In genomic region chr2:174903243-174903513, GRCh38 we compare ENCODE assay signal across 22 cellular contexts.
A peak's percentile ranks its signal among the peaks of the same experiment; 100 is the strongest.
DNase-seq lines count a peak whose midpoint lies in the region; ATAC-seq and TF ChIP-seq lines count a peak whose summit lies in the region.
"Had no signal": no experiment of that assay in that cellular context is flagged by ENCODE, and none has a peak within 500 bp of the region (broad histone marks: within the 10 kb centered on the region; RNA-seq: fewer than 3 reads in every experiment).

No MANE protein-coding gene starts in this region.

- H3K27ac ChIP-seq in CD4-positive, alpha-beta memory T cell (ENCODE audit: low read depth, low read length) = no peak overlapping the region
- H3K27ac ChIP-seq: body of pancreas, left ventricle myocardium inferior had no signal

- peak overlapping the region in 6 of 7 donors; percentile 63 to 92 (median 75) for H3K27ac Mint-ChIP-seq in CD4-positive, alpha-beta memory T cell
- H3K27ac Mint-ChIP-seq in HFFc6 (peak overlapping the region; percentile 38; the same call in 1 of the 2 replicates), WTC11 (peak overlapping the region; percentile 60), mesothelial cell of epicardium (peak overlapping the region; percentile 10)
- H3K27ac Mint-ChIP-seq: activated CD8-positive, alpha-beta memory T cell treated with anti-CD3 and anti-CD28 coated beads, Interleukin-2, amount 10 ng/mL, durations not matched to agents 7 days and 5 days; activated naive CD8-positive, alpha-beta T cell treated with anti-CD3 and anti-CD28 coated beads, Interleukin-2, amount 10 ng/mL, durations not matched to agents 7 days and 5 days; activated T-helper 1 cell treated with anti-CD3 and anti-CD28 coated beads, Interleukin-12 subunit alpha, Interleukin-12 subunit beta, Interleukin-2, Interleukin-4 antibody, amounts not matched to agents 30 ng/mL and 10 ng/mL and 1 ng/mL, durations not matched to agents 14 hours and 24 hours and 36 hours; endodermal cell had no signal

- no peaks in the 10 kb centered on the region for H3K9me3 Mint-ChIP-seq in CD4-positive, alpha-beta memory T cell
- H3K9me3 Mint-ChIP-seq in HFFc6 (no peaks in the 10 kb centered on the region), WTC11 (no peaks in the 10 kb centered on the region), mesothelial cell of epicardium (no peaks in the 10 kb centered on the region)
- H3K9me3 Mint-ChIP-seq: activated naive CD8-positive, alpha-beta T cell treated with anti-CD3 and anti-CD28 coated beads, Interleukin-2, amount 10 ng/mL, durations not matched to agents 7 days and 5 days; activated T-helper 1 cell treated with anti-CD3 and anti-CD28 coated beads, Interleukin-12 subunit alpha, Interleukin-12 subunit beta, Interleukin-2, Interleukin-4 antibody, amounts not matched to agents 30 ng/mL and 10 ng/mL and 1 ng/mL, durations not matched to agents 14 hours and 24 hours and 36 hours; endodermal cell; T-cell had no signal

- no peaks in the 10 kb centered on the region for H3K36me3 Mint-ChIP-seq in CD4-positive, alpha-beta memory T cell
- no peaks in the 10 kb centered on the region for H3K36me3 Mint-ChIP-seq in HFFc6 (ENCODE audit: low read depth)
- H3K36me3 Mint-ChIP-seq in WTC11 = peaks cover 10% of the 10 kb centered on the region
- peaks cover 8% of the 10 kb centered on the region for H3K36me3 Mint-ChIP-seq in mesothelial cell of epicardium
- H3K36me3 Mint-ChIP-seq: activated CD8-positive, alpha-beta memory T cell treated with anti-CD3 and anti-CD28 coated beads, Interleukin-2, amount 10 ng/mL, durations not matched to agents 7 days and 5 days had no signal

- H3K27me3 ChIP-seq in CD4-positive, alpha-beta memory T cell (ENCODE audit: insufficient read depth, low read length) = no peaks in the 10 kb centered on the region
- H3K27me3 ChIP-seq in H7 (ENCODE audit: control insufficient read depth, insufficient read depth, low read length) = no peaks in the 10 kb centered on the region
- H3K27me3 ChIP-seq: body of pancreas, upper lobe of left lung had no signal

- no peak for ATAC-seq in WTC11
- no peak for ATAC-seq in GM19035 (IDR thresholded peaks at IDR 0.05; ENCODE audit: unreplicated experiment)
- ATAC-seq: activated CD8-positive, alpha-beta memory T cell treated with anti-CD3 and anti-CD28 coated beads, Interleukin-2, amount 10 ng/mL, durations not matched to agents 7 days and 5 days; body of pancreas had no signal

- CTCF ChIA-PET in CD4-positive, alpha-beta memory T cell (lab: Charles Lee; ENCODE audit: partially characterized antibody) = no interaction called here
- CTCF ChIA-PET in WTC11 (lab: Charles Lee) = interaction anchor here (0.7 to 0.8 kb wide), 2 partner anchors 127 to 132 kb away, joined by 4 to 5 read pairs; no protein-coding TSS in a partner anchor

- no peak for DNase-seq in CD4-positive, alpha-beta memory T cell
- DNase-seq in HFFc6 (no peak), WTC11 (ENCODE audit: low spot score) (no peak), mesothelial cell of epicardium (ENCODE audit: low spot score in 2 of 2, unreplicated experiment in 2 of 2) (no peak), H7 (no peak), GF-D8 (lab: John Stamatoyannopoulos, UW) (no peak), GM19240 (ENCODE audit: insufficient read length, low spot score) (no peak)
- DNase-seq: activated CD8-positive, alpha-beta memory T cell treated with anti-CD3 and anti-CD28 coated beads, Interleukin-2, amount 10 ng/mL, durations not matched to agents 7 days and 5 days; activated naive CD8-positive, alpha-beta T cell treated with anti-CD3 and anti-CD28 coated beads, Interleukin-2, amount 10 ng/mL, durations not matched to agents 7 days and 5 days; body of pancreas; Caco-2; endodermal cell; KG1; left ventricle myocardium inferior; Right ventricle myocardium superior; stimulated activated CD4-positive, alpha-beta T cell treated with anti-CD3 and anti-CD28 coated beads, Interleukin-4, amount 100 ng/mL, for 1 hour; stimulated activated naive CD8-positive, alpha-beta T cell treated with anti-CD3 and anti-CD28 coated beads, Interleukin-15, Interleukin-2, amounts not matched to agents 100 U/mL and 50 U/mL, for 24 hours; upper lobe of left lung had no signal

- H3K4me1 ChIP-seq in CD4-positive, alpha-beta memory T cell (ENCODE audit: insufficient read depth, low read length) = peaks cover 25% of the 10 kb centered on the region
- H3K4me1 ChIP-seq: body of pancreas, Caco-2 had no signal

- POLR2A ChIA-PET in CD4-positive, alpha-beta memory T cell (lab: Charles Lee; ENCODE audit: partially characterized antibody) = no interaction called here
- POLR2A ChIA-PET in WTC11 (lab: Charles Lee) = no interaction called here

- peaks cover 19 to 23% (median 20%) of the 10 kb centered on the region in 4 donors for H3K4me1 Mint-ChIP-seq in CD4-positive, alpha-beta memory T cell
- H3K4me1 Mint-ChIP-seq in HFFc6 (ENCODE audit: low read depth) (peaks cover 25% of the 10 kb centered on the region), WTC11 (peaks cover 28% of the 10 kb centered on the region), mesothelial cell of epicardium (peaks cover 24% of the 10 kb centered on the region)
- H3K4me1 Mint-ChIP-seq: endodermal cell had no signal

- H3K9me3 ChIP-seq in CD4-positive, alpha-beta memory T cell (ENCODE audit: control insufficient read depth in 1 of 2, low read length in 2 of 2) = no peaks in the 10 kb centered on the region
- H3K9me3 ChIP-seq: body of pancreas, Caco-2, left ventricle myocardium inferior, upper lobe of left lung had no signal

- H3K4me3 Mint-ChIP-seq in CD4-positive, alpha-beta memory T cell = peak overlapping the region in 1 of 8 donors; percentile 34
- H3K4me3 Mint-ChIP-seq in HFFc6 (no peak overlapping the region), WTC11 (no peak overlapping the region), mesothelial cell of epicardium (no peak overlapping the region)
- H3K4me3 Mint-ChIP-seq: activated CD4-positive, alpha-beta T cell treated with anti-CD3 and anti-CD28 coated beads, Interleukin-2, amount 10 ng/mL, durations not matched to agents 24 days and 14 days; activated CD8-positive, alpha-beta memory T cell treated with anti-CD3 and anti-CD28 coated beads, Interleukin-2, amount 10 ng/mL, durations not matched to agents 7 days and 5 days; activated naive CD8-positive, alpha-beta T cell treated with anti-CD3 and anti-CD28 coated beads, Interleukin-2, amount 10 ng/mL, durations not matched to agents 7 days and 5 days; activated T-helper 1 cell treated with anti-CD3 and anti-CD28 coated beads, Interleukin-12 subunit alpha, Interleukin-12 subunit beta, Interleukin-2, Interleukin-4 antibody, amounts not matched to agents 30 ng/mL and 10 ng/mL and 1 ng/mL, durations not matched to agents 14 hours and 24 hours and 36 hours; endodermal cell had no signal

- peaks cover 0 to under 1% of the 10 kb centered on the region in 2 donors for H3K27me3 Mint-ChIP-seq in CD4-positive, alpha-beta memory T cell
- H3K27me3 Mint-ChIP-seq in HFFc6 (ENCODE audit: insufficient read depth) (no peaks in the 10 kb centered on the region), WTC11 (ENCODE audit: low read depth) (no peaks in the 10 kb centered on the region), mesothelial cell of epicardium (ENCODE audit: low read depth) (no peaks in the 10 kb centered on the region)
- H3K27me3 Mint-ChIP-seq: activated naive CD8-positive, alpha-beta T cell treated with anti-CD3 and anti-CD28 coated beads, Interleukin-2, amount 10 ng/mL, durations not matched to agents 7 days and 5 days had no signal

- TF ChIP-seq CTCF in HFFc6 (IDR thresholded peaks at IDR 0.05) (no peak), WTC11 (IDR thresholded peaks at IDR 0.05) (no peak), mesothelial cell of epicardium (IDR thresholded peaks at IDR 0.05; ENCODE audit: unreplicated experiment) (no peak)

- H3K4me3 ChIP-seq in CD4-positive, alpha-beta memory T cell (ENCODE audit: low read length in 2 of 2) = no peak overlapping the region
- H3K4me3 ChIP-seq in H7 (ENCODE audit: insufficient read depth, low read depth, low read length) = no peak overlapping the region
- H3K4me3 ChIP-seq: body of pancreas, left ventricle myocardium inferior, upper lobe of left lung had no signal

- intact Hi-C loops in CD4-positive, alpha-beta memory T cell (cut with micrococcal nuclease) = no loop called here

- no peaks in the 10 kb centered on the region for H3K36me3 ChIP-seq in CD4-positive, alpha-beta memory T cell (ENCODE audit: insufficient read depth, low read length)
- no peaks in the 10 kb centered on the region for H3K36me3 ChIP-seq in H7 (replicated peaks; ENCODE audit: control insufficient read depth, insufficient read depth, low read length)
- H3K36me3 ChIP-seq: left ventricle myocardium inferior, upper lobe of left lung had no signal

TF ChIP-seq in WTC11, 78 proteins besides CTCF, POLR2A, EP300 and RAD21 (continues in another document):
- TF ChIP-seq MYBL2 (CRISPR knock-in tag; IDR thresholded peaks at IDR 0.05) (no peak), ZNF532 (CRISPR knock-in tag; IDR thresholded peaks at IDR 0.05; ENCODE audit: borderline replicate concordance) (no peak)

Comparison
In these comparisons a context has a peak if more than half of its experiments do, and no peak if none do; other contexts are left out.
1. H3K27ac Mint-ChIP-seq: peak in every context shown above with its lines; median percentile 75 in CD4-positive, alpha-beta memory T cell; 60 in WTC11; 38 in HFFc6; 10 in mesothelial cell of epicardium.